In genomic region chr16:29791845-29792797, GRCh38 we compare ENCODE assay signal across 7 cellular contexts. TPM values are rescaled to one million over a fixed set of nuclear protein-coding genes. Genes with fewer than 3 reads are reported as not detected.
DNase-seq lines count a peak whose midpoint lies in the region; ATAC-seq and TF ChIP-seq lines count a peak whose summit lies in the region.
"Had no signal": no experiment of that assay in that cellular context is flagged by ENCODE, and none has a peak within 500 bp of the region (broad histone marks: within the 10 kb centered on the region; RNA-seq: fewer than 3 reads in every experiment).

No MANE protein-coding gene starts in this region.

- H3K9me3 Mint-ChIP-seq in HFFc6 (no peaks in the 10 kb centered on the region), nephron (no peaks in the 10 kb centered on the region)
- H3K9me3 Mint-ChIP-seq in activated naive CD8-positive, alpha-beta T cell treated with anti-CD3 and anti-CD28 coated beads, Interleukin-2, amount 50 U/mL, for 24 hours: no peaks in the 10 kb centered on the region

- H3K36me3 Mint-ChIP-seq in HFFc6 (ENCODE audit: low read depth) (peaks cover 11% of the 10 kb centered on the region; the same call in 1 of the 2 replicates), nephron (ENCODE audit: low read depth) (peaks cover 19% of the 10 kb centered on the region)
- H3K36me3 Mint-ChIP-seq in activated naive CD8-positive, alpha-beta T cell treated with anti-CD3 and anti-CD28 coated beads, Interleukin-2, amount 50 U/mL, for 24 hours (ENCODE audit: low read depth): peaks cover 49% of the 10 kb centered on the region

- H3K27ac Mint-ChIP-seq in HFFc6 (peak overlapping the region; percentile 92), nephron (peak overlapping the region; percentile 99 to 100 (median 99))
- peak overlapping the region; percentile 97 for H3K27ac Mint-ChIP-seq in activated naive CD8-positive, alpha-beta T cell treated with anti-CD3 and anti-CD28 coated beads, Interleukin-2, amount 50 U/mL, for 24 hours

- no peaks in the 10 kb centered on the region for H3K27me3 Mint-ChIP-seq in HFFc6 (ENCODE audit: insufficient read depth)
- H3K27me3 Mint-ChIP-seq in activated naive CD8-positive, alpha-beta T cell treated with anti-CD3 and anti-CD28 coated beads, Interleukin-2, amount 50 U/mL, for 24 hours: no peaks in the 10 kb centered on the region
- no peaks in the 10 kb centered on the region for H3K27me3 Mint-ChIP-seq in nephron (ENCODE audit: low read depth)

- DNase-seq in HFFc6: no peak
- no peak for DNase-seq in activated naive CD8-positive, alpha-beta T cell treated with anti-CD3 and anti-CD28 coated beads, Interleukin-2, amount 50 U/mL, for 24 hours
- no peak for DNase-seq in NCI-H146 (lab: John Stamatoyannopoulos, UW)
- no peak for DNase-seq in DMS53 (lab: John Stamatoyannopoulos, UW)
- DNase-seq: stimulated activated CD4-positive, alpha-beta T cell treated with anti-CD3 and anti-CD28 coated beads, Interleukin-4, amount 100 ng/mL, for 1 hour had no signal

- peaks cover 28% of the 10 kb centered on the region for H3K4me1 Mint-ChIP-seq in HFFc6 (ENCODE audit: low read depth)
- H3K4me1 Mint-ChIP-seq in activated naive CD8-positive, alpha-beta T cell treated with anti-CD3 and anti-CD28 coated beads, Interleukin-2, amount 50 U/mL, for 24 hours: peaks cover 39% of the 10 kb centered on the region
- H3K4me1 Mint-ChIP-seq in nephron: peaks cover 32% of the 10 kb centered on the region

- H3K4me3 Mint-ChIP-seq in HFFc6 (peak overlapping the region; percentile 99), nephron (peak overlapping the region; percentile 97 to 99 (median 98))
- peak overlapping the region; percentile 98 for H3K4me3 Mint-ChIP-seq in activated naive CD8-positive, alpha-beta T cell treated with anti-CD3 and anti-CD28 coated beads, Interleukin-2, amount 50 U/mL, for 24 hours

- no peak for ATAC-seq in activated naive CD8-positive, alpha-beta T cell treated with anti-CD3 and anti-CD28 coated beads, Interleukin-2, amount 50 U/mL, for 24 hours
- no peak for ATAC-seq in GM19463 (IDR thresholded peaks at IDR 0.05; ENCODE audit: unreplicated experiment)

- no peak for TF ChIP-seq CTCF in HFFc6 (IDR thresholded peaks at IDR 0.05)
- no peak for TF ChIP-seq CTCF in nephron (IDR thresholded peaks at IDR 0.05; ENCODE audit: unreplicated experiment in 3 of 3)

RNA-seq across cellular contexts. Expression of gene KIF22, which starts 1.6 kb away (rescaled TPM):
- 10 to 100 TPM; 26.4 to 50.3 (median 48.9) TPM for total RNA-seq in HFFc6 (2021; fragmentation: NEBNext Ultra II Directional; extraction: Animal tissue kit (Norgen Biotek cat#: 25700))

RNA-seq across cellular contexts. Expression of gene ZG16, which starts 14.1 kb away (rescaled TPM):
- not detected for total RNA-seq in HFFc6 (2021; fragmentation: NEBNext Ultra II Directional; extraction: Animal tissue kit (Norgen Biotek cat#: 25700))

RNA-seq across cellular contexts. Expression of gene MAZ, which starts 14.2 kb away (rescaled TPM):
- 100 to 1,000 TPM; 148 to 178 (median 165) TPM for total RNA-seq in HFFc6 (2021; fragmentation: NEBNext Ultra II Directional; extraction: Animal tissue kit (Norgen Biotek cat#: 25700))

RNA-seq across cellular contexts. Expression of gene PRRT2, which starts 19.9 kb away (rescaled TPM):
- total RNA-seq in HFFc6 (2021; fragmentation: NEBNext Ultra II Directional; extraction: Animal tissue kit (Norgen Biotek cat#: 25700)): 1 to 10 TPM; 2.9 to 4.3 (median 3.6) TPM

RNA-seq across cellular contexts. Expression of gene PAGR1, which starts 23.8 kb away (rescaled TPM):
- total RNA-seq in HFFc6 (2021; fragmentation: NEBNext Ultra II Directional; extraction: Animal tissue kit (Norgen Biotek cat#: 25700)): 10 to 100 TPM; 12.9 to 19.2 (median 17.7) TPM
